ENCODE assay signal across 1 cellular context in genomic region chr16:24539295-24539849, GRCh38.
TF ChIP-seq lines count a peak whose summit lies in the region.

TSS of gene RBBP6 (plus strand) at chr16:24539566. CDS start at chr16:24540627, 1,061 bp downstream.

TF ChIP-seq in WTC11, 78 proteins besides CTCF, POLR2A, EP300 and RAD21 (continued from another document and continues in another):
- TF ChIP-seq CDX4 (CRISPR knock-in tag; IDR thresholded peaks at IDR 0.05; ENCODE audit: borderline replicate concordance): no peak
- TF ChIP-seq FOXK1 (CRISPR knock-in tag; IDR thresholded peaks at IDR 0.05): peak; percentile 27; the same call in 1 of the 2 replicates
- TF ChIP-seq USF1 (CRISPR knock-in tag; IDR thresholded peaks at IDR 0.05): peak; percentile 98
- peak; percentile 44; the same call in 1 of the 2 replicates for TF ChIP-seq CBFB (CRISPR knock-in tag; IDR thresholded peaks at IDR 0.05; ENCODE audit: low read depth)
- TF ChIP-seq CREM (CRISPR knock-in tag; IDR thresholded peaks at IDR 0.05): peak; percentile 76
- no peak for TF ChIP-seq ZNF317 (CRISPR knock-in tag; IDR thresholded peaks at IDR 0.05; ENCODE audit: borderline replicate concordance, low read depth)
- no peak for TF ChIP-seq AFF4 (CRISPR knock-in tag; IDR thresholded peaks at IDR 0.05; ENCODE audit: borderline replicate concordance)
- peak; percentile 54; the same call in 1 of the 2 replicates for TF ChIP-seq ZBTB43 (CRISPR knock-in tag; IDR thresholded peaks at IDR 0.05)
- no peak for TF ChIP-seq JUN (CRISPR knock-in tag; IDR thresholded peaks at IDR 0.05)
- TF ChIP-seq ERG (CRISPR knock-in tag; IDR thresholded peaks at IDR 0.05): no peak
- TF ChIP-seq MAX (CRISPR knock-in tag; IDR thresholded peaks at IDR 0.05): peak; percentile 87
- peak; percentile 62; the same call in 1 of the 2 replicates for TF ChIP-seq TEAD1 (CRISPR knock-in tag; IDR thresholded peaks at IDR 0.05)
- 0 out of 2 replicates have a peak, but pooled peaks have one; percentile 28 for TF ChIP-seq CREB1 (CRISPR knock-in tag; IDR thresholded peaks at IDR 0.05)
- TF ChIP-seq E2F5 (CRISPR knock-in tag; IDR thresholded peaks at IDR 0.05): 0 out of 2 replicates have a peak, but pooled peaks have one; percentile 68
- no peak for TF ChIP-seq ZNF281 (CRISPR knock-in tag; IDR thresholded peaks at IDR 0.05)
- no peak for TF ChIP-seq ZNF121 (CRISPR knock-in tag; IDR thresholded peaks at IDR 0.05)
- TF ChIP-seq ZNF416 (CRISPR knock-in tag; IDR thresholded peaks at IDR 0.05): no peak
- TF ChIP-seq MXD4 (CRISPR knock-in tag; IDR thresholded peaks at IDR 0.05; ENCODE audit: borderline replicate concordance): no peak
- peak; percentile 23; the same call in 1 of the 2 replicates for TF ChIP-seq E2F4 (CRISPR knock-in tag; IDR thresholded peaks at IDR 0.05; ENCODE audit: borderline replicate concordance, low read depth)
- TF ChIP-seq ZNF423 (CRISPR knock-in tag; IDR thresholded peaks at IDR 0.05): 0 out of 2 replicates have a peak, but pooled peaks have one; percentile 43
- TF ChIP-seq NFE2L1 (CRISPR knock-in tag; IDR thresholded peaks at IDR 0.05): peak; percentile 44; the same call in 1 of the 2 replicates
- TF ChIP-seq RORB (CRISPR knock-in tag; IDR thresholded peaks at IDR 0.05): no peak
- peak; percentile 34; the same call in 1 of the 2 replicates for TF ChIP-seq NFYB (CRISPR knock-in tag; conservative IDR thresholded peaks at IDR 0.05; ENCODE audit: low read depth)
- TF ChIP-seq MYBL2 (CRISPR knock-in tag; IDR thresholded peaks at IDR 0.05): peak; percentile 67; the same call in 1 of the 2 replicates
- no peak for TF ChIP-seq E2F1 (CRISPR knock-in tag; IDR thresholded peaks at IDR 0.05)
- no peak for TF ChIP-seq SMAD4 (CRISPR knock-in tag; IDR thresholded peaks at IDR 0.05)
- no peak for TF ChIP-seq PRRX2 (CRISPR knock-in tag; IDR thresholded peaks at IDR 0.05)
- no peak for TF ChIP-seq IRF2 (CRISPR knock-in tag; IDR thresholded peaks at IDR 0.05; ENCODE audit: borderline replicate concordance, low read depth)
- TF ChIP-seq ZNF512 (CRISPR knock-in tag; IDR thresholded peaks at IDR 0.05; ENCODE audit: borderline replicate concordance): no peak
- TF ChIP-seq HMGXB4 (CRISPR knock-in tag; IDR thresholded peaks at IDR 0.05): peak; percentile 81; the same call in 1 of the 2 replicates
- no peak; the same call in none of the 2 replicates for TF ChIP-seq FOXP4 (CRISPR knock-in tag; IDR thresholded peaks at IDR 0.05)
- TF ChIP-seq OVOL2 (CRISPR knock-in tag; IDR thresholded peaks at IDR 0.05; ENCODE audit: borderline replicate concordance): no peak
- no peak for TF ChIP-seq NR1H2 (CRISPR knock-in tag; IDR thresholded peaks at IDR 0.05)
- peak; percentile 77; the same call in 1 of the 2 replicates for TF ChIP-seq FOXP1 (CRISPR knock-in tag; IDR thresholded peaks at IDR 0.05; ENCODE audit: borderline replicate concordance)
- no peak for TF ChIP-seq ATF3 (CRISPR knock-in tag; conservative IDR thresholded peaks at IDR 0.05)
- TF ChIP-seq TEAD4 (CRISPR knock-in tag; IDR thresholded peaks at IDR 0.05): no peak
- TF ChIP-seq KAT7 (CRISPR knock-in tag; IDR thresholded peaks at IDR 0.05; ENCODE audit: borderline replicate concordance): 0 out of 2 replicates have a peak, but pooled peaks have one; percentile 20
